8 cellular contexts compared by ENCODE assay signal in genomic region chr3:52313774-52314188, GRCh38. TPM values are rescaled to one million over a fixed set of nuclear protein-coding genes. Genes with fewer than 3 reads are reported as not detected.
DNase-seq lines count a peak whose midpoint lies in the region; ATAC-seq and TF ChIP-seq lines count a peak whose summit lies in the region.

No MANE protein-coding gene starts in this region.

- H3K9me3 ChIP-seq in Karpas-422 (ENCODE audit: low read length) (no peaks in the 10 kb centered on the region), esophagus muscularis mucosa (no peaks in the 10 kb centered on the region)

- H3K4me3 Mint-ChIP-seq in stimulated activated naive B cell treated with anti-CD40 and anti-IgM and Interleukin-4, amounts not matched to agents 10 μg/mL and 1 μg/mL and 100 μg/mL, for 72 hours: peak overlapping the region; percentile 67 to 73

- peak overlapping the region; percentile 91 for H3K27ac Mint-ChIP-seq in stimulated activated naive B cell treated with anti-CD40 and anti-IgM and Interleukin-4, amounts not matched to agents 10 μg/mL and 1 μg/mL and 100 μg/mL, for 72 hours

- no peak overlapping the region for H3K4me2 ChIP-seq in Karpas-422 (ENCODE audit: low read depth, low read length, poor library complexity, severe bottlenecking)

- no peaks in the 10 kb centered on the region for H3K27me3 ChIP-seq in Karpas-422 (ENCODE audit: low read length)
- H3K27me3 ChIP-seq in esophagus muscularis mucosa: no peaks in the 10 kb centered on the region

- WGBS in esophagus muscularis mucosa: 52% methylated on average over 3 of the region's 4 CpGs

- H3K79me2 ChIP-seq in Karpas-422 (ENCODE audit: low read length): no peaks in the 10 kb centered on the region

- no peaks in the 10 kb centered on the region for H3K27me3 Mint-ChIP-seq in stimulated activated naive B cell treated with anti-CD40 and anti-IgM and Interleukin-4, amounts not matched to agents 10 μg/mL and 1 μg/mL and 100 μg/mL, for 72 hours

- no peak for TF ChIP-seq EP300 in esophagus muscularis mucosa (IDR thresholded peaks at IDR 0.05)

- H4K20me1 ChIP-seq in Karpas-422 (ENCODE audit: insufficient read depth, low read depth, low read length): no peaks in the 10 kb centered on the region

- H3K9ac ChIP-seq in Karpas-422 (ENCODE audit: low read length): peak overlapping the region; percentile 22; the same call in 1 of the 2 replicates

- H3K4me1 Mint-ChIP-seq in stimulated activated naive B cell treated with anti-CD40 and anti-IgM and Interleukin-4, amounts not matched to agents 10 μg/mL and 1 μg/mL and 100 μg/mL, for 72 hours: peaks cover 56 to 82% of the 10 kb centered on the region in 2 donors

- intact Hi-C loops in esophagus muscularis mucosa (cut with DNase I): no loop called here

- in situ Hi-C loops in GM13977 (cut with MboI; ENCODE audit: low pct_unique_long_range_greater_than_20kb, low sequenced_read_pairs, unreplicated experiment): no loop called here

- peaks cover 1 to 17% of the 10 kb centered on the region in 2 donors for H3K36me3 Mint-ChIP-seq in stimulated activated naive B cell treated with anti-CD40 and anti-IgM and Interleukin-4, amounts not matched to agents 10 μg/mL and 1 μg/mL and 100 μg/mL, for 72 hours

- no peaks in the 10 kb centered on the region for H3K9me2 ChIP-seq in Karpas-422 (replicated peaks; ENCODE audit: insufficient read depth, low read length)

- no peak overlapping the region for H3K27ac ChIP-seq in Karpas-422 (ENCODE audit: low read length)
- H3K27ac ChIP-seq in esophagus muscularis mucosa (replicated peaks in 1 of 4): peak overlapping the region; percentile 15 to 51 (median 46)

- H3K9me3 Mint-ChIP-seq in stimulated activated naive B cell treated with anti-CD40 and anti-IgM and Interleukin-4, amounts not matched to agents 10 μg/mL and 1 μg/mL and 100 μg/mL, for 72 hours: no peaks in the 10 kb centered on the region

- ATAC-seq in GM21717 (IDR thresholded peaks at IDR 0.05; ENCODE audit: unreplicated experiment): peak; percentile 71
- ATAC-seq in stimulated activated naive B cell treated with anti-CD40 and anti-IgM and Interleukin-4, amounts not matched to agents 10 μg/mL and 1 μg/mL and 100 μg/mL, for 72 hours (replicated peaks): peak; percentile 92 to 94

- TF ChIP-seq POLR2A in esophagus muscularis mucosa (IDR thresholded peaks at IDR 0.05; ENCODE audit: low read depth): no peak

- no peak overlapping the region for H3K4me3 ChIP-seq in Karpas-422 (ENCODE audit: low read length)
- no peak overlapping the region for H3K4me3 ChIP-seq in esophagus muscularis mucosa

- peak; percentile 90 for DNase-seq in GM13977 (ENCODE audit: low spot score)
- DNase-seq in Karpas-422: peak; percentile 57
- DNase-seq in esophagus muscularis mucosa (ENCODE audit: extremely low spot score): no peak
- DNase-seq in stimulated activated naive B cell treated with anti-CD40 and anti-IgM and Interleukin-4, amounts not matched to agents 10 μg/mL and 1 μg/mL and 100 μg/mL, for 72 hours: peak; percentile 81
- DNase-seq in globus pallidus (ENCODE audit: low spot score): no peak
- no peak for DNase-seq in KG1 (lab: John Stamatoyannopoulos, UW)
- no peak for DNase-seq in NCI-H524 treated with DMSO at 0.1 percent for 48 hours (lab: John Stamatoyannopoulos, UW)

- H2AFZ ChIP-seq in Karpas-422 (ENCODE audit: low read length): no peak overlapping the region

- H3K36me3 ChIP-seq in Karpas-422 (ENCODE audit: insufficient read depth, low read length): no peaks in the 10 kb centered on the region
- H3K36me3 ChIP-seq in esophagus muscularis mucosa: peaks cover 0 to 10% (median 8%) of the 10 kb centered on the region in 4 donors

- no peak for TF ChIP-seq CTCF in GM13977 (IDR thresholded peaks at IDR 0.05; ENCODE audit: extremely low read depth, insufficient read depth, missing control alignments)
- no peak for TF ChIP-seq CTCF in esophagus muscularis mucosa (IDR thresholded peaks at IDR 0.05)

- H3K4me1 ChIP-seq in Karpas-422 (ENCODE audit: low read length): peaks cover 10% of the 10 kb centered on the region
- H3K4me1 ChIP-seq in esophagus muscularis mucosa: peaks cover 23 to 30% (median 29%) of the 10 kb centered on the region in 4 donors

RNA-seq across cellular contexts. Expression of gene DNAH1, which starts 2.3 kb away (rescaled TPM):
- 2.9 and 8.3 TPM in 2 replicates for total RNA-seq in Karpas-422 (2014; rRNA removed; shearing (Covaris generic); ENCODE audit: low replicate concordance)
- total RNA-seq in esophagus muscularis mucosa: 1 to 10 TPM; 3.4 to 5.4 (median 3.6) TPM

RNA-seq across cellular contexts. Expression of gene GLYCTK, which starts 26.2 kb away (rescaled TPM):
- 1.6 and 8.3 TPM in 2 replicates for total RNA-seq in Karpas-422 (2014; rRNA removed; shearing (Covaris generic); ENCODE audit: low replicate concordance)
- 1 to 10 TPM; 4.1 to 5.3 (median 4.8) TPM for total RNA-seq in esophagus muscularis mucosa

RNA-seq across cellular contexts. Expression of gene WDR82, which starts 35.3 kb away (rescaled TPM):
- 30.4 and 42.0 TPM in 2 replicates for total RNA-seq in Karpas-422 (2014; rRNA removed; shearing (Covaris generic); ENCODE audit: low replicate concordance)
- 100 to 1,000 TPM in 1 of 4 donors, 10 to 100 TPM in 3; 62.6 to 101 (median 80.9) TPM for total RNA-seq in esophagus muscularis mucosa

Comparison
In these comparisons a context has a peak if more than half of its experiments do, and no peak if none do; other contexts are left out.
1. DNase-seq: peak in GM13977 (single experiment), Karpas-422 (single experiment) and stimulated activated naive B cell treated with anti-CD40 and anti-IgM and Interleukin-4, amounts not matched to agents 10 μg/mL and 1 μg/mL and 100 μg/mL, for 72 hours (single experiment); none in esophagus muscularis mucosa (single experiment), globus pallidus (single experiment), KG1 (single experiment) and NCI-H524 treated with DMSO at 0.1 percent for 48 hours (single experiment).